In genomic region chr22:36398602-36399472, GRCh38 we compare ENCODE assay signal across 12 cellular contexts. TPM values are rescaled to one million over a fixed set of nuclear protein-coding genes. Genes with fewer than 3 reads are reported as not detected.
DNase-seq lines count a peak whose midpoint lies in the region; ATAC-seq, FAIRE-seq and TF ChIP-seq lines count a peak whose summit lies in the region.
"Had no signal": no experiment of that assay in that cellular context is flagged by ENCODE, and none has a peak within 500 bp of the region (broad histone marks: within the 10 kb centered on the region; RNA-seq: fewer than 3 reads in every experiment).

No MANE protein-coding gene starts in this region.

- H3K4me3 ChIP-seq in A549 (no peak overlapping the region), astrocyte (ENCODE audit: insufficient read depth, low read depth, low read length) (no peak overlapping the region), left ventricle myocardium inferior (no peak overlapping the region), psoas muscle (no peak overlapping the region)

- intact Hi-C loops in left ventricle myocardium inferior (cut with micrococcal nuclease) (no loop called here), psoas muscle (cut with DNase I) (no loop called here)

- H3K9me3 ChIP-seq in A549 (no peaks in the 10 kb centered on the region), astrocyte (ENCODE audit: insufficient read depth, low read depth, low read length) (no peaks in the 10 kb centered on the region), left ventricle myocardium inferior (replicated peaks) (no peaks in the 10 kb centered on the region), psoas muscle (no peaks in the 10 kb centered on the region)

- ATAC-seq in A549 (peak in 1 of 2 experiments; percentile 51; a peak in 3 of 6 replicates), left lobe of liver (peak; percentile 65), psoas muscle (no peak), HG03442 (IDR thresholded peaks at IDR 0.05; ENCODE audit: unreplicated experiment) (no peak), GM19328 (IDR thresholded peaks at IDR 0.05; ENCODE audit: unreplicated experiment) (no peak)
- ATAC-seq: activated CD4-positive, alpha-beta T cell treated with anti-CD3 and anti-CD28 coated beads for 36 hours had no signal

- H3K27me3 ChIP-seq in astrocyte (ENCODE audit: insufficient read depth, low read length) (no peaks in the 10 kb centered on the region), left ventricle myocardium inferior (ENCODE audit: low read depth) (no peaks in the 10 kb centered on the region), psoas muscle (ENCODE audit: insufficient read depth in 3 of 3, low read length in 2 of 3) (no peaks in the 10 kb centered on the region)

- peaks cover 3% of the 10 kb centered on the region for H3K36me3 Mint-ChIP-seq in astrocyte (ENCODE audit: low read depth, unreplicated experiment)
- H3K36me3 Mint-ChIP-seq: CD8-positive, alpha-beta memory T cell had no signal

- no peaks in the 10 kb centered on the region for H3K9me3 Mint-ChIP-seq in astrocyte (ENCODE audit: unreplicated experiment)
- H3K9me3 Mint-ChIP-seq: CD8-positive, alpha-beta memory T cell; nephron progenitor cell had no signal

- H3K9ac ChIP-seq in astrocyte (ENCODE audit: low read length), result peak overlapping the region; percentile 70

- TF ChIP-seq POLR2A in A549 (IDR thresholded peaks at IDR 0.05; ENCODE audit: low read length), result no peak

- H3K27ac ChIP-seq in A549, result peak overlapping the region; percentile 69 to 85
- H3K27ac ChIP-seq in astrocyte (ENCODE audit: low read depth, low read length), result peak overlapping the region; percentile 97
- H3K27ac ChIP-seq in left ventricle myocardium inferior (replicated peaks), result no peak overlapping the region
- no peak overlapping the region for H3K27ac ChIP-seq in psoas muscle

- H3K4me2 ChIP-seq in A549 (peak overlapping the region; percentile 39), astrocyte (ENCODE audit: low read length) (peak overlapping the region; percentile 27)

- H3K4me1 Mint-ChIP-seq in astrocyte (ENCODE audit: low read depth, unreplicated experiment), result peaks cover 26% of the 10 kb centered on the region

- CTCF ChIA-PET in A549 (lab: Yijun Ruan, JAX), result interaction anchor here (1.1 to 1.4 kb wide), 2 partner anchors 14 to 69 kb away, joined by 4 read pairs; no protein-coding TSS in a partner anchor

- TF ChIP-seq CTCF in A549 (IDR thresholded peaks at IDR 0.05) (no peak), astrocyte (IDR thresholded peaks at IDR 0.05; ENCODE audit: insufficient read depth, low read depth, low read length) (no peak), left ventricle myocardium inferior (IDR thresholded peaks at IDR 0.05; ENCODE audit: borderline replicate concordance) (no peak), psoas muscle (IDR thresholded peaks at IDR 0.05) (no peak)

- 63% methylated on average over 10 of the region's 10 CpGs for WGBS in A549 (ENCODE audit: missing lambda C conversion rate)
- WGBS in psoas muscle, 3 donors, result 86 to 92% (median 89%) methylated on average over 10 of the region's 10 CpGs

- H3K36me3 ChIP-seq in astrocyte (ENCODE audit: insufficient read depth, low read length) (no peaks in the 10 kb centered on the region), left ventricle myocardium inferior (no peaks in the 10 kb centered on the region), psoas muscle (ENCODE audit: insufficient read depth in 1 of 2, low read depth in 1 of 2) (no peaks in the 10 kb centered on the region)

- DNase-seq in A549 (ENCODE audit: low read depth in 1 of 2, low spot score in 1 of 2), result no peak
- DNase-seq in HCEC 1CT, result peak; percentile 83
- DNase-seq in astrocyte (ENCODE audit: low read depth), result peak; percentile 91
- DNase-seq in left lobe of liver (ENCODE audit: low spot score), result no peak
- no peak for DNase-seq in left ventricle myocardium inferior
- DNase-seq in psoas muscle, result no peak
- DNase-seq: activated CD4-positive, alpha-beta T cell treated with anti-CD3 and anti-CD28 coated beads for 36 hours; CD8-positive, alpha-beta memory T cell; head of caudate nucleus; nephron progenitor cell had no signal

- no peak for TF ChIP-seq EP300 in A549 (IDR thresholded peaks at IDR 0.05)

- TF ChIP-seq RAD21 in A549 (conservative IDR thresholded peaks at IDR 0.05 in 1 of 2, IDR thresholded peaks at IDR 0.05 in 1 of 2), result no peak

- H3K4me3 Mint-ChIP-seq in astrocyte (ENCODE audit: unreplicated experiment), result peak overlapping the region; percentile 13
- H3K4me3 Mint-ChIP-seq: activated CD4-positive, alpha-beta T cell treated with anti-CD3 and anti-CD28 coated beads for 36 hours; nephron progenitor cell had no signal

- peak overlapping the region; percentile 96 for H3K27ac Mint-ChIP-seq in astrocyte (ENCODE audit: unreplicated experiment)
- H3K27ac Mint-ChIP-seq: activated CD4-positive, alpha-beta T cell treated with anti-CD3 and anti-CD28 coated beads for 36 hours; nephron progenitor cell had no signal

- POLR2A ChIA-PET in A549 (lab: Yijun Ruan, JAX), result interaction anchor here (0.5 kb wide), 1 partner anchor 102 kb away, joined by 5 read pairs; no protein-coding TSS in a partner anchor

- H3K79me2 ChIP-seq in astrocyte (ENCODE audit: insufficient read depth, low read length), result peaks cover 5% of the 10 kb centered on the region

- no peaks in the 10 kb centered on the region for H4K20me1 ChIP-seq in astrocyte (ENCODE audit: insufficient read depth, low read length)

- FAIRE-seq in A549 (lab: Jason Lieb, UNC) (no peak), astrocyte (lab: Jason Lieb, UNC) (no peak)

- H2AFZ ChIP-seq in astrocyte (ENCODE audit: low read depth, low read length), result no peak overlapping the region

- H3K4me1 ChIP-seq in A549 (peaks cover 52% of the 10 kb centered on the region), astrocyte (ENCODE audit: insufficient read depth, low read length) (peaks cover 33% of the 10 kb centered on the region), left ventricle myocardium inferior (peaks cover 26% of the 10 kb centered on the region), psoas muscle (no peaks in the 10 kb centered on the region)

- H3K27me3 Mint-ChIP-seq in astrocyte (ENCODE audit: low read depth, unreplicated experiment), result no peaks in the 10 kb centered on the region
- H3K27me3 Mint-ChIP-seq: activated CD4-positive, alpha-beta T cell treated with anti-CD3 and anti-CD28 coated beads for 36 hours; CD8-positive, alpha-beta memory T cell had no signal

TF ChIP-seq in A549, 52 proteins besides CTCF, POLR2A, EP300 and RAD21:
- TF ChIP-seq MAFK (IDR thresholded peaks at IDR 0.05; ENCODE audit: partially characterized antibody), result peak; percentile 4
- TF ChIP-seq, protein P1, sequence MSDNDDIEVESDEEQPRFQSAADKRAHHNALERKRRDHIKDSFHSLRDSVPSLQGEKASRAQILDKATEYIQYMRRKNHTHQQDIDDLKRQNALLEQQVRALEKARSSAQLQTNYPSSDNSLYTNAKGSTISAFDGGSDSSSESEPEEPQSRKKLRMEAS (IDR thresholded peaks at IDR 0.05), result no peak

RNA-seq across cellular contexts. Expression of gene MYH9, which starts 11.1 kb away (rescaled TPM):
- polyA plus RNA-seq in A549 (2011; rRNA removed) (92.1 and 162 TPM in 2 replicates), A549 (2017; fragmentation: RNase III; extraction: RNeasy Plus Mini Kit Qiagen cat#74134 plus additional on column Dnase treatment) (158 to 215 TPM (median 167 TPM) in 3 replicates), psoas muscle (10 to 100 TPM; 35.6 to 89.3 (median 56.3) TPM)
- polyA plus RNA-seq in A549 (2012; cell fraction: cytosol; rRNA removed), result 112 and 118 TPM in 2 replicates
- 202 and 239 TPM in 2 replicates for polyA plus RNA-seq in A549 (2012; cell fraction: nucleus; rRNA removed)
- polyA minus RNA-seq in A549 (2011; rRNA and poly(A)+ RNA removed), result 460 and 534 TPM in 2 replicates
- total RNA-seq in astrocyte (2,278 and 2,469 TPM in 2 replicates), left lobe of liver (204 TPM), left ventricle myocardium inferior (150 TPM), psoas muscle (100 to 1,000 TPM in 3 of 4 donors, 10 to 100 TPM in 1; 92.0 to 214 (median 179) TPM)

Comparison
In these comparisons a context has a peak if more than half of its experiments do, and no peak if none do; other contexts are left out.
1. DNase-seq: peak in HCEC 1CT (single experiment) and astrocyte (single experiment); none in A549 (0 of 2), left lobe of liver (single experiment), left ventricle myocardium inferior (single experiment) and psoas muscle (0 of 2).
2. H3K27ac ChIP-seq: peak in A549 (2 of 2) and astrocyte (single experiment); none in left ventricle myocardium inferior (single experiment) and psoas muscle (single experiment).
3. RNA of gene MYH9, which starts 11.1 kb away (total RNA-seq): 2,278 to 2,469 TPM in astrocyte; 92.0 to 214 TPM in psoas muscle, 204 TPM in left lobe of liver (single experiment) and 150 TPM in left ventricle myocardium inferior (single experiment); every median in the first group is over 10 times any median in the second.